Comparison of ENCODE assay signal across 17 cellular contexts in genomic region chr1:93566227-93566626, GRCh38.
DNase-seq lines count a peak whose midpoint lies in the region; ATAC-seq and TF ChIP-seq lines count a peak whose summit lies in the region.
"Had no signal": no experiment of that assay in that cellular context is flagged by ENCODE, and none has a peak within 500 bp of the region (broad histone marks: within the 10 kb centered on the region; RNA-seq: fewer than 3 reads in every experiment).

No MANE protein-coding gene starts in this region.

- H3K4me2 ChIP-seq in mammary epithelial cell (ENCODE audit: insufficient read depth, low read depth, low read length) (no peak overlapping the region), osteoblast (ENCODE audit: insufficient read depth, low read length) (no peak overlapping the region)

- H3K27ac ChIP-seq in mammary epithelial cell (ENCODE audit: insufficient read depth, low read depth, low read length), result no peak overlapping the region
- H3K27ac ChIP-seq in osteoblast (ENCODE audit: low read depth, low read length), result peak overlapping the region; percentile 68

- TF ChIP-seq CTCF in MCF 10A (IDR thresholded peaks at IDR 0.05; ENCODE audit: unreplicated experiment), result no peak
- no peak for TF ChIP-seq CTCF in mammary epithelial cell (conservative IDR thresholded peaks at IDR 0.05 in 1 of 2, IDR thresholded peaks at IDR 0.05 in 1 of 2; ENCODE audit: extremely low read depth in 1 of 2, insufficient read depth in 1 of 2, low read depth in 1 of 2, low read length in 2 of 2)
- no peak for TF ChIP-seq CTCF in osteoblast (IDR thresholded peaks at IDR 0.05; ENCODE audit: extremely low read depth, low read depth, low read length)

- H3K27me3 ChIP-seq in mammary epithelial cell (ENCODE audit: insufficient read depth, low read length), result no peaks in the 10 kb centered on the region
- H3K27me3 ChIP-seq in osteoblast (ENCODE audit: insufficient read depth, low read length), result no peaks in the 10 kb centered on the region

- H3K27ac Mint-ChIP-seq in MCF 10A (ENCODE audit: low read depth, unreplicated experiment), result peak overlapping the region; percentile 73
- H3K27ac Mint-ChIP-seq: activated naive CD4-positive, alpha-beta T cell treated with anti-CD3 and anti-CD28 coated beads, Interleukin-2, amount 50 U/mL, for 24 hours; CD4-positive, alpha-beta T cell had no signal

- H3K36me3 Mint-ChIP-seq in MCF 10A (ENCODE audit: insufficient read depth, unreplicated experiment), result peaks cover 99% of the 10 kb centered on the region
- H3K36me3 Mint-ChIP-seq: activated naive CD4-positive, alpha-beta T cell treated with anti-CD3 and anti-CD28 coated beads, Interleukin-2, amount 50 U/mL, for 24 hours had no signal

- no peak overlapping the region for H3K4me3 Mint-ChIP-seq in MCF 10A (ENCODE audit: unreplicated experiment)
- H3K4me3 Mint-ChIP-seq: activated naive CD4-positive, alpha-beta T cell treated with anti-CD3 and anti-CD28 coated beads, Interleukin-2, amount 50 U/mL, for 24 hours; CD4-positive, alpha-beta T cell; naive B cell had no signal

- H3K4me1 Mint-ChIP-seq in MCF 10A (ENCODE audit: insufficient read depth, unreplicated experiment), result peaks cover 9% of the 10 kb centered on the region
- H3K4me1 Mint-ChIP-seq: activated naive CD4-positive, alpha-beta T cell treated with anti-CD3 and anti-CD28 coated beads, Interleukin-2, amount 50 U/mL, for 24 hours; naive B cell had no signal

- 55% methylated on average over 10 of the region's 10 CpGs for WGBS in mammary epithelial cell (ENCODE audit: low coverage, missing lambda C conversion rate)

- DNase-seq in MCF 10A (ENCODE audit: unreplicated experiment), result no peak
- no peak for DNase-seq in mammary epithelial cell
- DNase-seq in Right ventricle myocardium superior, result peak; percentile 69
- peak; percentile 31 for DNase-seq in osteoblast (ENCODE audit: insufficient read length, low spot score, missing footprints)
- no peak for DNase-seq in iPS-NIHi11 (ENCODE audit: low spot score)
- no peak for DNase-seq in NCI-H82 (lab: John Stamatoyannopoulos, UW)
- DNase-seq in NCI-H526 treated with DMSO at 0.1 percent for 48 hours (lab: John Stamatoyannopoulos, UW), result no peak
- no peak for DNase-seq in foreskin melanocyte
- DNase-seq: 8988T; activated CD4-positive, alpha-beta T cell treated with anti-CD3 and anti-CD28 coated beads for 1 hour; caudate nucleus; CD4-positive, alpha-beta T cell; naive B cell; stimulated activated CD4-positive, alpha-beta T cell treated with anti-CD3 and anti-CD28 coated beads, Interleukin-4, amount 100 ng/mL, for 1 hour had no signal

- H4K20me1 ChIP-seq in mammary epithelial cell (ENCODE audit: insufficient read depth, low read length), result no peaks in the 10 kb centered on the region
- H4K20me1 ChIP-seq in osteoblast (ENCODE audit: insufficient read depth, low read length), result peaks cover 9% of the 10 kb centered on the region

- H3K36me3 ChIP-seq in mammary epithelial cell (ENCODE audit: insufficient read depth, low read length), result peaks cover 52% of the 10 kb centered on the region
- H3K36me3 ChIP-seq in osteoblast (ENCODE audit: insufficient read depth, low read length), result peaks cover 56% of the 10 kb centered on the region
- H3K36me3 ChIP-seq: HAP-1 had no signal

- in situ Hi-C loops in mammary epithelial cell (cut with MboI; ENCODE audit: low sequenced_read_pairs in 2 of 2), result no loop called here

- no peaks in the 10 kb centered on the region for H3K4me1 ChIP-seq in mammary epithelial cell (ENCODE audit: insufficient read depth, low read length)
- peaks cover 23% of the 10 kb centered on the region for H3K4me1 ChIP-seq in osteoblast (ENCODE audit: insufficient read depth, low read length)
- H3K4me1 ChIP-seq: HAP-1 had no signal

- H2AFZ ChIP-seq in mammary epithelial cell (ENCODE audit: low read depth, low read length) (no peak overlapping the region), osteoblast (ENCODE audit: low read length) (no peak overlapping the region)

- intact Hi-C loops in MCF 10A (cut with micrococcal nuclease), result loop anchor here (10.0 kb wide), 1 partner anchor 261 kb away; no protein-coding TSS in a partner anchor
- intact Hi-C loops in mammary epithelial cell (cut with micrococcal nuclease), result no loop called here
- intact Hi-C loops in Right ventricle myocardium superior (cut with DNase I), result no loop called here

- no peak overlapping the region for H3K4me3 ChIP-seq in mammary epithelial cell (replicated peaks in 1 of 3; ENCODE audit: insufficient read depth in 1 of 3, low read depth in 2 of 3, low read length in 3 of 3)
- H3K4me3 ChIP-seq in osteoblast (ENCODE audit: insufficient read depth, low read length), result no peak overlapping the region
- H3K4me3 ChIP-seq: GM12878, HAP-1 had no signal

- BruUV-seq in MCF 10A (replicated peaks; lab: Mats Ljungman, UMichigan) (no TSS peak), mammary epithelial cell (replicated peaks; lab: Mats Ljungman, UMichigan) (no TSS peak)

- ATAC-seq in Right ventricle myocardium superior (ENCODE audit: poor library complexity), result peak; percentile 94
- ATAC-seq: GM12878 had no signal

- CTCF ChIA-PET in MCF 10A (lab: Yijun Ruan, JAX), result interaction anchor here (0.8 to 1.1 kb wide), 2 partner anchors 119 to 152 kb away, joined by 3 to 4 read pairs; no protein-coding TSS in a partner anchor
- CTCF ChIA-PET in mammary epithelial cell (lab: Charles Lee; ENCODE audit: low non-redundant PET), result no interaction called here

- POLR2A ChIA-PET in MCF 10A (lab: Yijun Ruan, JAX), result interaction anchor here (3.2 kb wide), 1 partner anchor 10 kb away, joined by 11 read pairs; no protein-coding TSS in a partner anchor

- H3K79me2 ChIP-seq in mammary epithelial cell (ENCODE audit: insufficient read depth, low read length) (peaks cover 38% of the 10 kb centered on the region), osteoblast (ENCODE audit: insufficient read depth, low read length) (peaks cover 3% of the 10 kb centered on the region)

- H3K9me3 Mint-ChIP-seq in MCF 10A (ENCODE audit: unreplicated experiment), result no peaks in the 10 kb centered on the region
- H3K9me3 Mint-ChIP-seq: activated naive CD4-positive, alpha-beta T cell treated with anti-CD3 and anti-CD28 coated beads, Interleukin-2, amount 50 U/mL, for 24 hours; CD4-positive, alpha-beta T cell; naive B cell had no signal

- dilution Hi-C loops in mammary epithelial cell (cut with HindIII; ENCODE audit: low sequenced_read_pairs), result no loop called here

- H3K9ac ChIP-seq in mammary epithelial cell (ENCODE audit: insufficient read depth, low read length), result no peak overlapping the region

- H3K27me3 Mint-ChIP-seq in MCF 10A (ENCODE audit: insufficient read depth, unreplicated experiment), result no peaks in the 10 kb centered on the region
- H3K27me3 Mint-ChIP-seq: activated naive CD4-positive, alpha-beta T cell treated with anti-CD3 and anti-CD28 coated beads, Interleukin-2, amount 50 U/mL, for 24 hours; CD4-positive, alpha-beta T cell; naive B cell had no signal

- no peaks in the 10 kb centered on the region for H3K9me3 ChIP-seq in mammary epithelial cell (replicated peaks; ENCODE audit: insufficient read depth, low read length)
- no peaks in the 10 kb centered on the region for H3K9me3 ChIP-seq in osteoblast (ENCODE audit: low read depth, low read length)
- H3K9me3 ChIP-seq: HAP-1 had no signal

Comparison
In these comparisons a context has a peak if more than half of its experiments do, and no peak if none do; other contexts are left out.
1. DNase-seq: peak in Right ventricle myocardium superior (single experiment) and osteoblast (single experiment); none in MCF 10A (single experiment), mammary epithelial cell (single experiment), iPS-NIHi11 (single experiment), NCI-H82 (single experiment), NCI-H526 treated with DMSO at 0.1 percent for 48 hours (single experiment) and foreskin melanocyte (single experiment).